2 cellular contexts compared by ENCODE assay signal in genomic region chr13:36131931-36132297, GRCh38.
TF ChIP-seq lines count a peak whose summit lies in the region.

No MANE protein-coding gene starts in this region.

TF ChIP-seq in SK-N-SH, 30 proteins besides CTCF, POLR2A, EP300 and RAD21 (continued from another document):
- TF ChIP-seq CHD2 (IDR thresholded peaks at IDR 0.05; ENCODE audit: low read length, partially characterized antibody) (no peak), YY1 (IDR thresholded peaks at IDR 0.05; ENCODE audit: low read depth) (no peak), POLR2AphosphoS5 (IDR thresholded peaks at IDR 0.05; ENCODE audit: low read depth, low read length) (no peak), USF1 (IDR thresholded peaks at IDR 0.05; ENCODE audit: borderline replicate concordance, low read depth) (no peak), EZH2phosphoT487 (IDR thresholded peaks at IDR 0.05; ENCODE audit: borderline replicate concordance, low read depth) (no peak), FOSL2 (IDR thresholded peaks at IDR 0.05; ENCODE audit: borderline replicate concordance, low read depth) (no peak), MEF2A (IDR thresholded peaks at IDR 0.05; ENCODE audit: borderline replicate concordance, low read depth) (no peak), RFX5 (IDR thresholded peaks at IDR 0.05; ENCODE audit: low read length) (no peak), SMC3 (IDR thresholded peaks at IDR 0.05; ENCODE audit: low read depth, low read length) (no peak), NRF1 (IDR thresholded peaks at IDR 0.05; ENCODE audit: low read depth, low read length) (no peak), ZBTB33 (IDR thresholded peaks at IDR 0.05; ENCODE audit: borderline replicate concordance, low read depth) (no peak)
- TF ChIP-seq, protein P1, sequence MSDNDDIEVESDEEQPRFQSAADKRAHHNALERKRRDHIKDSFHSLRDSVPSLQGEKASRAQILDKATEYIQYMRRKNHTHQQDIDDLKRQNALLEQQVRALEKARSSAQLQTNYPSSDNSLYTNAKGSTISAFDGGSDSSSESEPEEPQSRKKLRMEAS (IDR thresholded peaks at IDR 0.05; ENCODE audit: low read depth) = no peak

TF ChIP-seq in SK-N-SH treated with all-trans-retinoic acid at 6 μM for 48 hours, 23 proteins besides CTCF, POLR2A, EP300 and RAD21 (continued from another document):
- TF ChIP-seq POU6F1 (CRISPR knock-in tag; IDR thresholded peaks at IDR 0.05; ENCODE audit: borderline replicate concordance, low read depth) (no peak), ZNF70 (CRISPR knock-in tag; IDR thresholded peaks at IDR 0.05) (no peak), TOX (CRISPR knock-in tag; IDR thresholded peaks at IDR 0.05; ENCODE audit: borderline replicate concordance) (no peak), SNAI2 (CRISPR knock-in tag; IDR thresholded peaks at IDR 0.05) (no peak), RARB (CRISPR knock-in tag; IDR thresholded peaks at IDR 0.05) (no peak), ZFP30 (CRISPR knock-in tag; IDR thresholded peaks at IDR 0.05) (no peak), CREB5 (CRISPR knock-in tag; IDR thresholded peaks at IDR 0.05; ENCODE audit: low read depth) (no peak), PATZ1 (CRISPR knock-in tag; IDR thresholded peaks at IDR 0.05; ENCODE audit: borderline replicate concordance) (no peak), OSR1 (CRISPR knock-in tag; IDR thresholded peaks at IDR 0.05) (no peak), ZNF8 (CRISPR knock-in tag; IDR thresholded peaks at IDR 0.05) (no peak)
